In the genomic region with DNA sequence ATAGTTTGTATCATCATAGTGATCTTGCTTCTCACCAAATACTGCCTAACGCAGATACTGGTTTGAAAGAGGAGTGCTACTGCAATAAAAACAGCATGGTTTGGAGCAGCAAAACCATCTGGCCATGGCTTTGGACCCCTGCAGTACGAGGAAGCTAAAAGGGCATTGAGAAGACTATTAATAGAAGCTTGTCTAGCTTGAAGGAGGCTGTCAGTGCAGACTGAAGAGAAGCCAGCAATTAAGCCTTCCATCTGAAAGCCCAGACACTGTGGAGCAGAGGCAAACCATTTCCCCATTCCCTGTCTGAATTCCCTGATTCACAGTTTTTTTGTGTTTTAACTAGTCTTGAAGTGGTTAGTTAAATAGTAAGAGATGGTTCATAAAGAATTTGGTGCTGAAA, we compare ENCODE assay signal across 25 cellular contexts.
"Had no signal": no experiment of that assay in that cellular context is flagged by ENCODE, and none has a peak within 500 bp of the region (broad histone marks: within the 10 kb centered on the region; RNA-seq: fewer than 3 reads in every experiment).

No MANE protein-coding gene starts in this region.

- DNase-seq: activated CD4-positive, alpha-beta T cell treated with anti-CD3 and anti-CD28 coated beads for 4 hours; activated CD4-positive, alpha-beta T cell treated with anti-CD3 and anti-CD28 coated beads, Interleukin-2, amount 50 U/mL, for 4 hours; activated naive CD4-positive, alpha-beta T cell; activated T-cell treated with anti-CD3 and anti-CD28 coated beads for 4 hours; activated T-cell treated with anti-CD3 and anti-CD28 coated beads, Interleukin-2, amount 50 U/mL, for 72 hours; central memory CD4-positive, alpha-beta T cell; dermis blood vessel endothelial cell; effector CD4-positive, alpha-beta T cell; esophagus squamous epithelium; foreskin melanocyte; midbrain; naive thymus-derived CD4-positive, alpha-beta T cell; nucleus accumbens; pancreas; sigmoid colon; small intestine; stimulated activated CD4-positive, alpha-beta T cell treated with anti-CD3 and anti-CD28 coated beads, Interleukin-1b, Interleukin-23, amount 100 ng/mL, for 48 hours; stimulated activated CD4-positive, alpha-beta T cell treated with anti-CD3 and anti-CD28 coated beads, Interleukin-4, amount 100 ng/mL, for 4 hours; stimulated activated CD8-positive, alpha-beta memory T cell treated with anti-CD3 and anti-CD28 coated beads, Interleukin-4, amount 100 ng/mL, for 48 hours; stomach; thyroid gland; upper lobe of left lung had no signal

- H3K27ac Mint-ChIP-seq: activated naive CD4-positive, alpha-beta T cell treated with anti-CD3 and anti-CD28 coated beads, Interleukin-2, amount 50 U/mL, for 72 hours; activated T-cell treated with anti-CD3 and anti-CD28 coated beads, Interleukin-2, amount 50 U/mL, for 72 hours; naive thymus-derived CD4-positive, alpha-beta T cell; stimulated activated memory B cell treated with anti-CD40 and anti-IgM and Interleukin-4, amounts not matched to agents 10 μg/mL and 1 μg/mL and 100 μg/mL, for 72 hours had no signal

- H3K27me3 Mint-ChIP-seq: naive thymus-derived CD4-positive, alpha-beta T cell; stimulated activated memory B cell treated with anti-CD40 and anti-IgM and Interleukin-4, amounts not matched to agents 10 μg/mL and 1 μg/mL and 100 μg/mL, for 72 hours had no signal

- H3K4me1 Mint-ChIP-seq: naive thymus-derived CD4-positive, alpha-beta T cell; neural crest cell; stimulated activated memory B cell treated with anti-CD40 and anti-IgM and Interleukin-4, amounts not matched to agents 10 μg/mL and 1 μg/mL and 100 μg/mL, for 72 hours had no signal

- H3K4me3 Mint-ChIP-seq: activated T-cell treated with anti-CD3 and anti-CD28 coated beads, Interleukin-2, amount 50 U/mL, for 72 hours; naive thymus-derived CD4-positive, alpha-beta T cell; neural crest cell; stimulated activated memory B cell treated with anti-CD40 and anti-IgM and Interleukin-4, amounts not matched to agents 10 μg/mL and 1 μg/mL and 100 μg/mL, for 72 hours had no signal

- ATAC-seq: activated naive CD4-positive, alpha-beta T cell treated with anti-CD3 and anti-CD28 coated beads, Interleukin-2, amount 50 U/mL, for 72 hours; activated T-cell treated with anti-CD3 and anti-CD28 coated beads, Interleukin-2, amount 50 U/mL, for 72 hours; naive thymus-derived CD4-positive, alpha-beta T cell; pancreas; stimulated activated memory B cell treated with anti-CD40 and anti-IgM and Interleukin-4, amounts not matched to agents 10 μg/mL and 1 μg/mL and 100 μg/mL, for 72 hours had no signal

- H3K36me3 Mint-ChIP-seq: activated naive CD4-positive, alpha-beta T cell treated with anti-CD3 and anti-CD28 coated beads, Interleukin-2, amount 50 U/mL, for 72 hours; naive thymus-derived CD4-positive, alpha-beta T cell; stimulated activated memory B cell treated with anti-CD40 and anti-IgM and Interleukin-4, amounts not matched to agents 10 μg/mL and 1 μg/mL and 100 μg/mL, for 72 hours had no signal

- H3K9me3 Mint-ChIP-seq: neural crest cell; stimulated activated memory B cell treated with anti-CD40 and anti-IgM and Interleukin-4, amounts not matched to agents 10 μg/mL and 1 μg/mL and 100 μg/mL, for 72 hours had no signal
